1 cellular context compared by ENCODE assay signal in the genomic region with DNA sequence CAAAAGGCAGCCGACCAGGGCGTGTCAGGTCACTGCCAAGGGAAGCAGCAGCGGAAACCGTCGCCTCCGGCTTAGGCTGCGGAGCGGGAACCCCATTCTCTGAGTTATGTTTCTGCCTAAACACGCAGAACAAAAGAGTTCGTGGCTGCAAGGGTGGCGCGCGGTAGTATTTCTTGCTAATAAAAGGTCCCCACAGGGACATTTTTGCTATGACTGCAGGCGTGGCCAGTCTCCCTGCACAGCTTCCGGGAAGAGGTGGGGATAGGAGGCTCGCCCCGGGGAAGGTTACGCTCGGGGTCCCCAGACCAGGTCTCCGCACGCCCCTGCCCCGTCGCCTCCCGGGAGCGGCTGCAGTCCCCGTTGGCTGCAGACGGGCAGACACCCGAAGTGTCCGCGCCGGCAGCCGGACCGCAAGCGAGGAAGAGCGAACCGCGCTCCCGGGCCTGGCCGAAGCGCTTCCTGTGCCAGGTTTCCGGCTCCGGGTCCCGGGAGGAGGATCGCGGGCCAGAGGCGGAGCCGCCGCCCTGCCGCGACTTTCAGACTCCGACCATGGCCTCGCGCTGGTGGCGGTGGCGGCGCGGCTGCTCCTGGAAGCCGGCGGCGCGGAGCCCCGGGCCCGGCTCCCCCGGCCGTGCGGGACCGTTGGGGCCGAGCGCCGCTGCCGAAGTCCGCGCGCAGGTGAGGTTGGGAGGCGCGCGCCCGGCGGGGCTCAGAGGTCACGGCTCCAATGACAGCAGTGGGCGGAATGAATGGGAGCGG.
A peak's percentile ranks its signal among the peaks of the same experiment; 100 is the strongest.
TF ChIP-seq lines count a peak whose summit lies in the region.

A gene with protein sequence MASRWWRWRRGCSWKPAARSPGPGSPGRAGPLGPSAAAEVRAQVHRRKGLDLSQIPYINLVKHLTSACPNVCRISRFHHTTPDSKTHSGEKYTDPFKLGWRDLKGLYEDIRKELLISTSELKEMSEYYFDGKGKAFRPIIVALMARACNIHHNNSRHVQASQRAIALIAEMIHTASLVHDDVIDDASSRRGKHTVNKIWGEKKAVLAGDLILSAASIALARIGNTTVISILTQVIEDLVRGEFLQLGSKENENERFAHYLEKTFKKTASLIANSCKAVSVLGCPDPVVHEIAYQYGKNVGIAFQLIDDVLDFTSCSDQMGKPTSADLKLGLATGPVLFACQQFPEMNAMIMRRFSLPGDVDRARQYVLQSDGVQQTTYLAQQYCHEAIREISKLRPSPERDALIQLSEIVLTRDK (plus strand): TSS at position 539 of the 759 bp plus-strand sequence. CDS start 11 bp downstream, at position 550.

TF ChIP-seq in HepG2, 621 proteins besides CTCF, POLR2A, EP300 and RAD21 (continued from another document and continues in another):
- TF ChIP-seq, protein P1, sequence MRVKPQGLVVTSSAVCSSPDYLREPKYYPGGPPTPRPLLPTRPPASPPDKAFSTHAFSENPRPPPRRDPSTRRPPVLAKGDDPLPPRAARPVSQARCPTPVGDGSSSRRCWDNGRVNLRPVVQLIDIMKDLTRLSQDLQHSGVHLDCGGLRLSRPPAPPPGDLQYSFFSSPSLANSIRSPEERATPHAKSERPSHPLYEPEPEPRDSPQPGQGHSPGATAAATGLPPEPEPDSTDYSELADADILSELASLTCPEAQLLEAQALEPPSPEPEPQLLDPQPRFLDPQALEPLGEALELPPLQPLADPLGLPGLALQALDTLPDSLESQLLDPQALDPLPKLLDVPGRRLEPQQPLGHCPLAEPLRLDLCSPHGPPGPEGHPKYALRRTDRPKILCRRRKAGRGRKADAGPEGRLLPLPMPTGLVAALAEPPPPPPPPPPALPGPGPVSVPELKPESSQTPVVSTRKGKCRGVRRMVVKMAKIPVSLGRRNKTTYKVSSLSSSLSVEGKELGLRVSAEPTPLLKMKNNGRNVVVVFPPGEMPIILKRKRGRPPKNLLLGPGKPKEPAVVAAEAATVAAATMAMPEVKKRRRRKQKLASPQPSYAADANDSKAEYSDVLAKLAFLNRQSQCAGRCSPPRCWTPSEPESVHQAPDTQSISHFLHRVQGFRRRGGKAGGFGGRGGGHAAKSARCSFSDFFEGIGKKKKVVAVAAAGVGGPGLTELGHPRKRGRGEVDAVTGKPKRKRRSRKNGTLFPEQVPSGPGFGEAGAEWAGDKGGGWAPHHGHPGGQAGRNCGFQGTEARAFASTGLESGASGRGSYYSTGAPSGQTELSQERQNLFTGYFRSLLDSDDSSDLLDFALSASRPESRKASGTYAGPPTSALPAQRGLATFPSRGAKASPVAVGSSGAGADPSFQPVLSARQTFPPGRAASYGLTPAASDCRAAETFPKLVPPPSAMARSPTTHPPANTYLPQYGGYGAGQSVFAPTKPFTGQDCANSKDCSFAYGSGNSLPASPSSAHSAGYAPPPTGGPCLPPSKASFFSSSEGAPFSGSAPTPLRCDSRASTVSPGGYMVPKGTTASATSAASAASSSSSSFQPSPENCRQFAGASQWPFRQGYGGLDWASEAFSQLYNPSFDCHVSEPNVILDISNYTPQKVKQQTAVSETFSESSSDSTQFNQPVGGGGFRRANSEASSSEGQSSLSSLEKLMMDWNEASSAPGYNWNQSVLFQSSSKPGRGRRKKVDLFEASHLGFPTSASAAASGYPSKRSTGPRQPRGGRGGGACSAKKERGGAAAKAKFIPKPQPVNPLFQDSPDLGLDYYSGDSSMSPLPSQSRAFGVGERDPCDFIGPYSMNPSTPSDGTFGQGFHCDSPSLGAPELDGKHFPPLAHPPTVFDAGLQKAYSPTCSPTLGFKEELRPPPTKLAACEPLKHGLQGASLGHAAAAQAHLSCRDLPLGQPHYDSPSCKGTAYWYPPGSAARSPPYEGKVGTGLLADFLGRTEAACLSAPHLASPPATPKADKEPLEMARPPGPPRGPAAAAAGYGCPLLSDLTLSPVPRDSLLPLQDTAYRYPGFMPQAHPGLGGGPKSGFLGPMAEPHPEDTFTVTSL (CRISPR knock-in tag; IDR thresholded peaks at IDR 0.05; ENCODE audit: borderline replicate concordance), result no peak
- TF ChIP-seq MXD4 (CRISPR knock-in tag; IDR thresholded peaks at IDR 0.05), result peak; percentile 96
- TF ChIP-seq REL (CRISPR knock-in tag; conservative IDR thresholded peaks at IDR 0.05), result no peak
- peak; percentile 95 for TF ChIP-seq PHF8 (CRISPR knock-in tag; IDR thresholded peaks at IDR 0.05)
- TF ChIP-seq, protein P2, sequence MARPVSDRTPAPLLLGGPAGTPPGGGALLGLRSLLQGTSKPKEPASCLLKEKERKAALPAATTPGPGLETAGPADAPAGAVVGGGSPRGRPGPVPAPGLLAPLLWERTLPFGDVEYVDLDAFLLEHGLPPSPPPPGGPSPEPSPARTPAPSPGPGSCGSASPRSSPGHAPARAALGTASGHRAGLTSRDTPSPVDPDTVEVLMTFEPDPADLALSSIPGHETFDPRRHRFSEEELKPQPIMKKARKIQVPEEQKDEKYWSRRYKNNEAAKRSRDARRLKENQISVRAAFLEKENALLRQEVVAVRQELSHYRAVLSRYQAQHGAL (CRISPR knock-in tag; IDR thresholded peaks at IDR 0.05; ENCODE audit: not compliant biosample characterization), result no peak
- TF ChIP-seq, protein P3, sequence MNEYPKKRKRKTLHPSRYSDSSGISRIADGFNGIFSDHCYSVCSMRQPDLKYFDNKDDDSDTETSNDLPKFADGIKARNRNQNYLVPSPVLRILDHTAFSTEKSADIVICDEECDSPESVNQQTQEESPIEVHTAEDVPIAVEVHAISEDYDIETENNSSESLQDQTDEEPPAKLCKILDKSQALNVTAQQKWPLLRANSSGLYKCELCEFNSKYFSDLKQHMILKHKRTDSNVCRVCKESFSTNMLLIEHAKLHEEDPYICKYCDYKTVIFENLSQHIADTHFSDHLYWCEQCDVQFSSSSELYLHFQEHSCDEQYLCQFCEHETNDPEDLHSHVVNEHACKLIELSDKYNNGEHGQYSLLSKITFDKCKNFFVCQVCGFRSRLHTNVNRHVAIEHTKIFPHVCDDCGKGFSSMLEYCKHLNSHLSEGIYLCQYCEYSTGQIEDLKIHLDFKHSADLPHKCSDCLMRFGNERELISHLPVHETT (CRISPR knock-in tag; conservative IDR thresholded peaks at IDR 0.05), result no peak
- no peak; the same call in 1 of the 2 replicates for TF ChIP-seq NFKB2 (CRISPR knock-in tag; IDR thresholded peaks at IDR 0.05; ENCODE audit: borderline replicate concordance)
- no peak for TF ChIP-seq PAF1 (CRISPR knock-in tag; IDR thresholded peaks at IDR 0.05)
- TF ChIP-seq, protein P4, sequence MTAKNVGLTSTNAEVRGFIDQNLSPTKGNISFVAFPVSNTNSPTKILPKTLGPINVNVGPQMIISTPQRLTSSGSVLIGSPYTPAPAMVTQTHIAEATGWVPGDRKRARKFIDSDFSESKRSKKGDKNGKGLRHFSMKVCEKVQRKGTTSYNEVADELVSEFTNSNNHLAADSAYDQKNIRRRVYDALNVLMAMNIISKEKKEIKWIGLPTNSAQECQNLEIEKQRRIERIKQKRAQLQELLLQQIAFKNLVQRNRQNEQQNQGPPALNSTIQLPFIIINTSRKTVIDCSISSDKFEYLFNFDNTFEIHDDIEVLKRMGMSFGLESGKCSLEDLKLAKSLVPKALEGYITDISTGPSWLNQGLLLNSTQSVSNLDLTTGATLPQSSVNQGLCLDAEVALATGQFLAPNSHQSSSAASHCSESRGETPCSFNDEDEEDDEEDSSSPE (CRISPR knock-in tag; IDR thresholded peaks at IDR 0.05), result peak; percentile 80
- no peak for TF ChIP-seq THYN1 (CRISPR knock-in tag; IDR thresholded peaks at IDR 0.05; ENCODE audit: borderline replicate concordance, low read depth)
- peak; percentile 37; the same call in 1 of the 2 replicates for TF ChIP-seq ELF4 (CRISPR knock-in tag; IDR thresholded peaks at IDR 0.05; ENCODE audit: borderline replicate concordance)
- 0 out of 2 replicates have a peak, but pooled peaks have one; percentile 60 for TF ChIP-seq ZNF768 (CRISPR knock-in tag; IDR thresholded peaks at IDR 0.05)
- TF ChIP-seq ZKSCAN8 (CRISPR knock-in tag; IDR thresholded peaks at IDR 0.05; ENCODE audit: borderline replicate concordance), result no peak
- peak; percentile 29; the same call in 1 of the 2 replicates for TF ChIP-seq MEF2D (CRISPR knock-in tag; IDR thresholded peaks at IDR 0.05)
- TF ChIP-seq, protein P5, sequence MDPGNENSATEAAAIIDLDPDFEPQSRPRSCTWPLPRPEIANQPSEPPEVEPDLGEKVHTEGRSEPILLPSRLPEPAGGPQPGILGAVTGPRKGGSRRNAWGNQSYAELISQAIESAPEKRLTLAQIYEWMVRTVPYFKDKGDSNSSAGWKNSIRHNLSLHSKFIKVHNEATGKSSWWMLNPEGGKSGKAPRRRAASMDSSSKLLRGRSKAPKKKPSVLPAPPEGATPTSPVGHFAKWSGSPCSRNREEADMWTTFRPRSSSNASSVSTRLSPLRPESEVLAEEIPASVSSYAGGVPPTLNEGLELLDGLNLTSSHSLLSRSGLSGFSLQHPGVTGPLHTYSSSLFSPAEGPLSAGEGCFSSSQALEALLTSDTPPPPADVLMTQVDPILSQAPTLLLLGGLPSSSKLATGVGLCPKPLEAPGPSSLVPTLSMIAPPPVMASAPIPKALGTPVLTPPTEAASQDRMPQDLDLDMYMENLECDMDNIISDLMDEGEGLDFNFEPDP (CRISPR knock-in tag; conservative IDR thresholded peaks at IDR 0.05), result no peak
- TF ChIP-seq, protein P6, sequence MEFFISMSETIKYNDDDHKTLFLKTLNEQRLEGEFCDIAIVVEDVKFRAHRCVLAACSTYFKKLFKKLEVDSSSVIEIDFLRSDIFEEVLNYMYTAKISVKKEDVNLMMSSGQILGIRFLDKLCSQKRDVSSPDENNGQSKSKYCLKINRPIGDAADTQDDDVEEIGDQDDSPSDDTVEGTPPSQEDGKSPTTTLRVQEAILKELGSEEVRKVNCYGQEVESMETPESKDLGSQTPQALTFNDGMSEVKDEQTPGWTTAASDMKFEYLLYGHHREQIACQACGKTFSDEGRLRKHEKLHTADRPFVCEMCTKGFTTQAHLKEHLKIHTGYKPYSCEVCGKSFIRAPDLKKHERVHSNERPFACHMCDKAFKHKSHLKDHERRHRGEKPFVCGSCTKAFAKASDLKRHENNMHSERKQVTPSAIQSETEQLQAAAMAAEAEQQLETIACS (CRISPR knock-in tag; IDR thresholded peaks at IDR 0.05), result peak; percentile 96
- TF ChIP-seq, protein P7, sequence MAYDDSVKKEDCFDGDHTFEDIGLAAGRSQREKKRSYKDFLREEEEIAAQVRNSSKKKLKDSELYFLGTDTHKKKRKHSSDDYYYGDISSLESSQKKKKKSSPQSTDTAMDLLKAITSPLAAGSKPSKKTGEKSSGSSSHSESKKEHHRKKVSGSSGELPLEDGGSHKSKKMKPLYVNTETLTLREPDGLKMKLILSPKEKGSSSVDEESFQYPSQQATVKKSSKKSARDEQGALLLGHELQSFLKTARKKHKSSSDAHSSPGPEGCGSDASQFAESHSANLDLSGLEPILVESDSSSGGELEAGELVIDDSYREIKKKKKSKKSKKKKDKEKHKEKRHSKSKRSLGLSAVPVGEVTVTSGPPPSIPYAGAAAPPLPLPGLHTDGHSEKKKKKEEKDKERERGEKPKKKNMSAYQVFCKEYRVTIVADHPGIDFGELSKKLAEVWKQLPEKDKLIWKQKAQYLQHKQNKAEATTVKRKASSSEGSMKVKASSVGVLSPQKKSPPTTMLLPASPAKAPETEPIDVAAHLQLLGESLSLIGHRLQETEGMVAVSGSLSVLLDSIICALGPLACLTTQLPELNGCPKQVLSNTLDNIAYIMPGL (CRISPR knock-in tag; IDR thresholded peaks at IDR 0.05; ENCODE audit: borderline replicate concordance in 1 of 2, low read depth in 1 of 2), result peak in 1 of 2 experiments; percentile 32; a peak in 1 of 4 replicates
- no peak for TF ChIP-seq NFE2 (CRISPR knock-in tag; IDR thresholded peaks at IDR 0.05)
- no peak for TF ChIP-seq CHCHD3 (CRISPR knock-in tag; IDR thresholded peaks at IDR 0.05)
- no peak for TF ChIP-seq SIX4 (CRISPR knock-in tag; IDR thresholded peaks at IDR 0.05)
- TF ChIP-seq ZNF530 (CRISPR knock-in tag; IDR thresholded peaks at IDR 0.05; ENCODE audit: low read depth), result 0 out of 2 replicates have a peak, but pooled peaks have one; percentile 43
- TF ChIP-seq SKI (IDR thresholded peaks at IDR 0.05; ENCODE audit: partially characterized antibody), result no peak
- TF ChIP-seq RBM22 (optimal IDR thresholded peaks at IDR 0.05; ENCODE audit: low read length), result no peak
- TF ChIP-seq ATF7 (IDR thresholded peaks at IDR 0.05), result no peak
- no peak for TF ChIP-seq ATF7 (CRISPR knock-in tag; IDR thresholded peaks at IDR 0.05)
- TF ChIP-seq, protein P8, sequence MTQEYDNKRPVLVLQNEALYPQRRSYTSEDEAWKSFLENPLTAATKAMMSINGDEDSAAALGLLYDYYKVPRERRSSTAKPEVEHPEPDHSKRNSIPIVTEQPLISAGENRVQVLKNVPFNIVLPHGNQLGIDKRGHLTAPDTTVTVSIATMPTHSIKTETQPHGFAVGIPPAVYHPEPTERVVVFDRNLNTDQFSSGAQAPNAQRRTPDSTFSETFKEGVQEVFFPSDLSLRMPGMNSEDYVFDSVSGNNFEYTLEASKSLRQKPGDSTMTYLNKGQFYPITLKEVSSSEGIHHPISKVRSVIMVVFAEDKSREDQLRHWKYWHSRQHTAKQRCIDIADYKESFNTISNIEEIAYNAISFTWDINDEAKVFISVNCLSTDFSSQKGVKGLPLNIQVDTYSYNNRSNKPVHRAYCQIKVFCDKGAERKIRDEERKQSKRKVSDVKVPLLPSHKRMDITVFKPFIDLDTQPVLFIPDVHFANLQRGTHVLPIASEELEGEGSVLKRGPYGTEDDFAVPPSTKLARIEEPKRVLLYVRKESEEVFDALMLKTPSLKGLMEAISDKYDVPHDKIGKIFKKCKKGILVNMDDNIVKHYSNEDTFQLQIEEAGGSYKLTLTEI (CRISPR knock-in tag; conservative IDR thresholded peaks at IDR 0.05), result no peak
- no peak; the same call in 1 of the 2 replicates for TF ChIP-seq ZZZ3 (CRISPR knock-in tag; IDR thresholded peaks at IDR 0.05; ENCODE audit: borderline replicate concordance)
- TF ChIP-seq, protein P9, sequence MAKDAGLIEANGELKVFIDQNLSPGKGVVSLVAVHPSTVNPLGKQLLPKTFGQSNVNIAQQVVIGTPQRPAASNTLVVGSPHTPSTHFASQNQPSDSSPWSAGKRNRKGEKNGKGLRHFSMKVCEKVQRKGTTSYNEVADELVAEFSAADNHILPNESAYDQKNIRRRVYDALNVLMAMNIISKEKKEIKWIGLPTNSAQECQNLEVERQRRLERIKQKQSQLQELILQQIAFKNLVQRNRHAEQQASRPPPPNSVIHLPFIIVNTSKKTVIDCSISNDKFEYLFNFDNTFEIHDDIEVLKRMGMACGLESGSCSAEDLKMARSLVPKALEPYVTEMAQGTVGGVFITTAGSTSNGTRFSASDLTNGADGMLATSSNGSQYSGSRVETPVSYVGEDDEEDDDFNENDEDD (CRISPR knock-in tag; IDR thresholded peaks at IDR 0.05; ENCODE audit: borderline replicate concordance), result peak; percentile 75
- TF ChIP-seq, protein P10, sequence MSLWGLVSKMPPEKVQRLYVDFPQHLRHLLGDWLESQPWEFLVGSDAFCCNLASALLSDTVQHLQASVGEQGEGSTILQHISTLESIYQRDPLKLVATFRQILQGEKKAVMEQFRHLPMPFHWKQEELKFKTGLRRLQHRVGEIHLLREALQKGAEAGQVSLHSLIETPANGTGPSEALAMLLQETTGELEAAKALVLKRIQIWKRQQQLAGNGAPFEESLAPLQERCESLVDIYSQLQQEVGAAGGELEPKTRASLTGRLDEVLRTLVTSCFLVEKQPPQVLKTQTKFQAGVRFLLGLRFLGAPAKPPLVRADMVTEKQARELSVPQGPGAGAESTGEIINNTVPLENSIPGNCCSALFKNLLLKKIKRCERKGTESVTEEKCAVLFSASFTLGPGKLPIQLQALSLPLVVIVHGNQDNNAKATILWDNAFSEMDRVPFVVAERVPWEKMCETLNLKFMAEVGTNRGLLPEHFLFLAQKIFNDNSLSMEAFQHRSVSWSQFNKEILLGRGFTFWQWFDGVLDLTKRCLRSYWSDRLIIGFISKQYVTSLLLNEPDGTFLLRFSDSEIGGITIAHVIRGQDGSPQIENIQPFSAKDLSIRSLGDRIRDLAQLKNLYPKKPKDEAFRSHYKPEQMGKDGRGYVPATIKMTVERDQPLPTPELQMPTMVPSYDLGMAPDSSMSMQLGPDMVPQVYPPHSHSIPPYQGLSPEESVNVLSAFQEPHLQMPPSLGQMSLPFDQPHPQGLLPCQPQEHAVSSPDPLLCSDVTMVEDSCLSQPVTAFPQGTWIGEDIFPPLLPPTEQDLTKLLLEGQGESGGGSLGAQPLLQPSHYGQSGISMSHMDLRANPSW (CRISPR knock-in tag; IDR thresholded peaks at IDR 0.05; ENCODE audit: borderline replicate concordance), result no peak
- no peak for TF ChIP-seq ZNF354B (CRISPR knock-in tag; IDR thresholded peaks at IDR 0.05)
- TF ChIP-seq FIP1L1 (IDR thresholded peaks at IDR 0.05; ENCODE audit: borderline replicate concordance, insufficient read depth, low read depth, low read length), result no peak
